1 cellular context compared by ENCODE assay signal in genomic region chr1:206512521-206513180, GRCh38.
TF ChIP-seq lines count a peak whose summit lies in the region.

No MANE protein-coding gene starts in this region.

TF ChIP-seq in IMR-90, 13 proteins besides CTCF, POLR2A, EP300 and RAD21:
- no peak for TF ChIP-seq ELK1 (IDR thresholded peaks at IDR 0.05; ENCODE audit: borderline replicate concordance, low read depth, low read length)
